In the genomic region with DNA sequence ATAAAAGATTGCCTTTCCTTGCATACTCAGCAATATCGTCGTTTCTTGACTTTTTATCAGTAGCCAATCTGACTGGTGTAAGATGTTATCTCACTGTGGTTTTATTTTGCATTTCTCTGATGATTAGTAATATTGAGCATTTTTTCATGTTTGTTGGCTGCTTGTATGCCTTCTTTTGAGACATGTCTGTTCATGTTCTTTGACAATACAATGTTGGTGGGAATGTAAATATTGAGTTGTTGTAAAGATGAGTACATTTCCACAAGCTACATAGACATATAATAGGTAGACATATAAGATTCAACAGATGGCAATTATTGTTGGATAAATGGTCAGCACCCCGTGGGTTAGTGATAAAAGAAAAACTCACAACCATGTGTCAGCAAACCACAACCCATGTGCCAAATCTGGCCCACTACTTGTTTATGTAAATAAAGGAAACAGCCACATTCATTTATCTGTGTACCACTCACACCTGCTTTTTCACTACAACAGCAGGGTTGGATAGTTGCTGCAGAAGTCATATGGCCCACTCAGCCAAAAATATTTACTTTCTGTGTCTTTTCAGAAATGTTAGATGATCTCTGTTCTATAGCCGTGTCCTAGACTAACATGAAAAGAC, we compare ENCODE assay signal across 26 cellular contexts.
DNase-seq lines count a peak whose midpoint lies in the region; ATAC-seq and TF ChIP-seq lines count a peak whose summit lies in the region.
"Had no signal": no experiment of that assay in that cellular context is flagged by ENCODE, and none has a peak within 500 bp of the region (broad histone marks: within the 10 kb centered on the region; RNA-seq: fewer than 3 reads in every experiment).

No MANE protein-coding gene starts in this region.

- peak; percentile 78 for ATAC-seq in foreskin keratinocyte
- ATAC-seq in stimulated activated naive CD8-positive, alpha-beta T cell treated with anti-CD3 and anti-CD28 coated beads, Interleukin-15, amount 100 ng/mL, for 72 hours = no peak
- ATAC-seq: left lobe of liver had no signal

- H3K27me3 ChIP-seq in foreskin keratinocyte = no peaks in the 10 kb centered on the region
- H3K27me3 ChIP-seq: stomach had no signal

- H3K4me1 Mint-ChIP-seq in stimulated activated naive CD8-positive, alpha-beta T cell treated with anti-CD3 and anti-CD28 coated beads, Interleukin-15, amount 100 ng/mL, for 72 hours = no peaks in the 10 kb centered on the region
- H3K4me1 Mint-ChIP-seq: IgD-negative memory B cell, nephron progenitor cell had no signal

- DNase-seq in NCI-H1105 treated with DMSO at 0.1 percent for 48 hours (lab: John Stamatoyannopoulos, UW) = peak; percentile 53
- no peak for DNase-seq in NCI-H1105 (lab: John Stamatoyannopoulos, UW)
- DNase-seq in NCI-H1092 treated with DMSO at 0.1 percent for 48 hours (lab: John Stamatoyannopoulos, UW) = peak; percentile 88
- DNase-seq in NCI-H748 treated with DMSO at 0.1 percent for 48 hours (lab: John Stamatoyannopoulos, UW) = peak; percentile 95
- DNase-seq in foreskin keratinocyte = peak; percentile 58 to 76
- DNase-seq in mesenteric fat pad (ENCODE audit: low spot score) = no peak
- no peak for DNase-seq in stimulated activated naive CD8-positive, alpha-beta T cell treated with anti-CD3 and anti-CD28 coated beads, Interleukin-15, amount 100 ng/mL, for 72 hours
- DNase-seq in stimulated activated CD4-positive, alpha-beta T cell treated with anti-CD3 and anti-CD28 coated beads, Interleukin-15, amount 100 ng/mL, for 24 hours = no peak
- DNase-seq: 8988T; activated CD4-positive, alpha-beta T cell treated with anti-CD3 and anti-CD28 coated beads, Interleukin-2, amount 50 U/mL, for 4 hours; activated naive CD4-positive, alpha-beta T cell; amygdala; Calu3; effector CD4-positive, alpha-beta T cell; midbrain; NCI-H226; nephron progenitor cell; OCI-M1; posterior cingulate gyrus; SHP77 treated with DMSO at 0.1 percent for 48 hours; stomach; trophoblast cell; WERI-Rb-1 had no signal

- H3K27me3 Mint-ChIP-seq in stimulated activated naive CD8-positive, alpha-beta T cell treated with anti-CD3 and anti-CD28 coated beads, Interleukin-15, amount 100 ng/mL, for 72 hours = no peaks in the 10 kb centered on the region

- H3K9me3 Mint-ChIP-seq in stimulated activated naive CD8-positive, alpha-beta T cell treated with anti-CD3 and anti-CD28 coated beads, Interleukin-15, amount 100 ng/mL, for 72 hours = no peaks in the 10 kb centered on the region
- H3K9me3 Mint-ChIP-seq: nephron progenitor cell had no signal

- H3K4me3 Mint-ChIP-seq in stimulated activated naive CD8-positive, alpha-beta T cell treated with anti-CD3 and anti-CD28 coated beads, Interleukin-15, amount 100 ng/mL, for 72 hours = no peak overlapping the region
- H3K4me3 Mint-ChIP-seq: IgD-negative memory B cell, nephron progenitor cell had no signal

- TF ChIP-seq CTCF in foreskin keratinocyte (conservative IDR thresholded peaks at IDR 0.05) = no peak

- no peaks in the 10 kb centered on the region for H3K4me1 ChIP-seq in foreskin keratinocyte
- H3K4me1 ChIP-seq: stomach had no signal

- H3K27ac ChIP-seq in foreskin keratinocyte = no peak overlapping the region
- H3K27ac ChIP-seq: HL-60, stomach, WERI-Rb-1 had no signal

- no peak overlapping the region for H3K27ac Mint-ChIP-seq in stimulated activated naive CD8-positive, alpha-beta T cell treated with anti-CD3 and anti-CD28 coated beads, Interleukin-15, amount 100 ng/mL, for 72 hours
- H3K27ac Mint-ChIP-seq: IgD-negative memory B cell, nephron progenitor cell had no signal

Comparison
In these comparisons a context has a peak if more than half of its experiments do, and no peak if none do; other contexts are left out.
1. DNase-seq: peak in NCI-H1105 treated with DMSO at 0.1 percent for 48 hours (single experiment), NCI-H1092 treated with DMSO at 0.1 percent for 48 hours (single experiment), NCI-H748 treated with DMSO at 0.1 percent for 48 hours (single experiment) and foreskin keratinocyte (2 of 2); none in NCI-H1105 (single experiment), mesenteric fat pad (single experiment), stimulated activated naive CD8-positive, alpha-beta T cell treated with anti-CD3 and anti-CD28 coated beads, Interleukin-15, amount 100 ng/mL, for 72 hours (0 of 2) and stimulated activated CD4-positive, alpha-beta T cell treated with anti-CD3 and anti-CD28 coated beads, Interleukin-15, amount 100 ng/mL, for 24 hours (single experiment).